7 cellular contexts compared by ENCODE assay signal in the genomic region with DNA sequence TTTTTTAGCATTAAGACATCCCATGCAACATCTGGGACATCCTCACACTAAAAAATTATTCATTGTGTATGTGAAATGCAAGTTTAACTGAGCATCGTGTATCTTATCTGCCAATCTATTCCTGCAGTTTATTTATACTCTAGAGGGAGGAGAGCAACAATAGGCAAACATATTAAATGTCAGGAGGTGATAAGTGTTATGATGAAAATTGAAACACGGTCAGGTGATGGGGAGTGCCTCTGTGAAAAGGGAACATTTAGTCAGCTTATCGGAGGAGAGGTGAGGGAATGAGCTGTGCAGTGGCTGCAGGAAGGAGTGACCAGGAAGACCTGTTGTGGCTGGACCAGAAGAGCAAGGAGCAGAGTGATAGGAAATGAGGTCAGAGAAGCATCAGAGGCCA. TPM values are rescaled to one million over a fixed set of nuclear protein-coding genes. Genes with fewer than 3 reads are reported as not detected.
A peak's percentile ranks its signal among the peaks of the same experiment; 100 is the strongest.
DNase-seq lines count a peak whose midpoint lies in the region; TF ChIP-seq lines count a peak whose summit lies in the region.

No MANE protein-coding gene starts in this region.

- no peak overlapping the region for H3K4ac ChIP-seq in trophoblast cell (ENCODE audit: low read depth, low read length)

- H3K79me1 ChIP-seq in trophoblast cell (ENCODE audit: low read length): peaks cover 5% of the 10 kb centered on the region

- no peaks in the 10 kb centered on the region for H3K9me3 ChIP-seq in HAP-1
- no peaks in the 10 kb centered on the region for H3K9me3 ChIP-seq in OCI-LY1 (ENCODE audit: low read length)
- H3K9me3 ChIP-seq in endodermal cell (ENCODE audit: control insufficient read depth, low read length): no peaks in the 10 kb centered on the region
- no peaks in the 10 kb centered on the region for H3K9me3 ChIP-seq in trophoblast cell (ENCODE audit: insufficient read depth, low read depth, low read length)

- H3K4me1 ChIP-seq in HAP-1 (peaks cover 14% of the 10 kb centered on the region), OCI-LY1 (ENCODE audit: insufficient read depth, low read length, severe bottlenecking) (peaks cover 26% of the 10 kb centered on the region), endodermal cell (ENCODE audit: control insufficient read depth, insufficient read depth, low read length) (peaks cover 14% of the 10 kb centered on the region), trophoblast cell (ENCODE audit: control insufficient read depth in 1 of 2, insufficient read depth in 2 of 2, low read length in 2 of 2) (peaks cover 5 to 9% of the 10 kb centered on the region in 2 experiments)

- H2BK12ac ChIP-seq in trophoblast cell (ENCODE audit: low read length): no peak overlapping the region

- no peaks in the 10 kb centered on the region for H3K27me3 ChIP-seq in HAP-1 (ENCODE audit: low read depth)
- H3K27me3 ChIP-seq in OCI-LY1 (ENCODE audit: insufficient read depth, low read length): no peaks in the 10 kb centered on the region
- H3K27me3 ChIP-seq in endodermal cell (ENCODE audit: control insufficient read depth, insufficient read depth, low read length, poor library complexity, severe bottlenecking): no peaks in the 10 kb centered on the region
- no peaks in the 10 kb centered on the region for H3K27me3 ChIP-seq in trophoblast cell (ENCODE audit: insufficient read depth, low read length)

- no peak overlapping the region for H3K23ac ChIP-seq in trophoblast cell (ENCODE audit: low read length)

- no peak overlapping the region for H3K18ac ChIP-seq in trophoblast cell (ENCODE audit: low read length)

- H3K4me3 ChIP-seq in HAP-1 (peak overlapping the region; percentile 91), OCI-LY1 (ENCODE audit: low read depth, low read length, poor library complexity, severe bottlenecking) (peak overlapping the region; percentile 71), endodermal cell (ENCODE audit: low read length) (peak overlapping the region; percentile 94), trophoblast cell (ENCODE audit: low read depth, low read length) (no peak overlapping the region)

- H4K12ac ChIP-seq in trophoblast cell (ENCODE audit: low read depth, low read length): no peak overlapping the region

- H2BK5ac ChIP-seq in trophoblast cell (ENCODE audit: low read depth, low read length, poor library complexity): no peak overlapping the region

- TF ChIP-seq CTCF in OCI-LY1 (IDR thresholded peaks at IDR 0.05; ENCODE audit: low read length) (no peak), endodermal cell (conservative IDR thresholded peaks at IDR 0.05) (no peak)

- no peaks in the 10 kb centered on the region for H3F3A ChIP-seq in OCI-LY1 (ENCODE audit: insufficient read depth, low read length)

- H3K9ac ChIP-seq in OCI-LY1 (ENCODE audit: low read length) (peak overlapping the region; percentile 46), endodermal cell (ENCODE audit: extremely low read depth, low read length, poor library complexity, severe bottlenecking) (no peak overlapping the region), trophoblast cell (ENCODE audit: low read length) (no peak overlapping the region)

- H3K4me2 ChIP-seq in OCI-LY1 (ENCODE audit: low read length) (peak overlapping the region; percentile 59), trophoblast cell (ENCODE audit: low read length) (no peak overlapping the region)

- H3K79me2 ChIP-seq in OCI-LY1 (ENCODE audit: insufficient read depth, low read length): peaks cover 11% of the 10 kb centered on the region
- H3K79me2 ChIP-seq in trophoblast cell (ENCODE audit: control insufficient read depth, insufficient read depth, low read length, poor library complexity): peaks cover 10% of the 10 kb centered on the region

- H2AK5ac ChIP-seq in trophoblast cell (ENCODE audit: low read length): no peak overlapping the region

- H3K27me3 Mint-ChIP-seq in endodermal cell (ENCODE audit: insufficient read depth): no peaks in the 10 kb centered on the region

- peaks cover 23% of the 10 kb centered on the region for H3K36me3 Mint-ChIP-seq in endodermal cell (ENCODE audit: low read depth)

- no peak overlapping the region for H4K8ac ChIP-seq in trophoblast cell (ENCODE audit: low read depth, low read length)

- in situ Hi-C loops in HAP-1 (cut with MboI; ENCODE audit: low sequenced_read_pairs): no loop called here

- H3K27ac ChIP-seq in OCI-LY1 (ENCODE audit: low read depth, low read length, poor library complexity, severe bottlenecking) (no peak overlapping the region), endodermal cell (ENCODE audit: low read depth, low read length) (no peak overlapping the region), trophoblast cell (ENCODE audit: low read depth, low read length) (no peak overlapping the region)

- H3K4me1 Mint-ChIP-seq in endodermal cell: peaks cover 55% of the 10 kb centered on the region

- H3K9me3 Mint-ChIP-seq in endodermal cell: no peaks in the 10 kb centered on the region

- WGBS in endodermal cell (ENCODE audit: insufficient coverage in 1 of 2, insufficient read length in 1 of 2), 2 experiments: 62 to 65% methylated on average over 2 to 3 of the region's 3 CpGs
- WGBS in trophoblast cell (ENCODE audit: extremely low coverage, insufficient coverage, insufficient read length): no CpG with 5 or more reads among the region's 3 CpGs

- no peak overlapping the region for H2BK120ac ChIP-seq in trophoblast cell (ENCODE audit: insufficient read depth, low read length, poor library complexity)

- no peak overlapping the region for H3K27ac Mint-ChIP-seq in endodermal cell

- H2AFZ ChIP-seq in OCI-LY1 (ENCODE audit: low read length): peak overlapping the region; percentile 96
- no peak overlapping the region for H2AFZ ChIP-seq in trophoblast cell (ENCODE audit: insufficient read depth, low read length, poor library complexity)

- H4K20me1 ChIP-seq in OCI-LY1 (ENCODE audit: insufficient read depth, low read length): no peaks in the 10 kb centered on the region

- no peak overlapping the region for H3K14ac ChIP-seq in trophoblast cell (ENCODE audit: low read length)

- H3K36me3 ChIP-seq in HAP-1 (replicated peaks): peaks cover 15% of the 10 kb centered on the region
- peaks cover 12% of the 10 kb centered on the region; the same call in 1 of the 2 replicates for H3K36me3 ChIP-seq in OCI-LY1 (ENCODE audit: insufficient read depth, low read length)
- peaks cover 12% of the 10 kb centered on the region for H3K36me3 ChIP-seq in endodermal cell (ENCODE audit: control insufficient read depth, insufficient read depth, low read length)
- H3K36me3 ChIP-seq in trophoblast cell (ENCODE audit: control insufficient read depth in 1 of 2, insufficient read depth in 2 of 2, low read length in 2 of 2): peaks cover 5 to 9% of the 10 kb centered on the region in 2 experiments

- DNase-seq in HAP-1 (ENCODE audit: low spot score in 2 of 2): no peak
- no peak for DNase-seq in endodermal cell
- DNase-seq in trophoblast cell: peak; percentile 18 to 36
- no peak for DNase-seq in NCI-H82 treated with DMSO at 0.1 percent for 48 hours (lab: John Stamatoyannopoulos, UW; ENCODE audit: unreplicated experiment)
- no peak for DNase-seq in activated CD8-positive, alpha-beta memory T cell treated with anti-CD3 and anti-CD28 coated beads for 24 hours
- no peak for DNase-seq in amniotic stem cell (lab: John Stamatoyannopoulos, UW)

- H3K9me2 ChIP-seq in OCI-LY1 (ENCODE audit: low read depth, low read length): no peaks in the 10 kb centered on the region

- peak overlapping the region; percentile 85 for H3K4me3 Mint-ChIP-seq in endodermal cell

- no peak overlapping the region for H4K91ac ChIP-seq in trophoblast cell (ENCODE audit: low read depth, low read length)

RNA-seq across cellular contexts. Expression of gene EFCAB14, which starts 0.8 kb away (rescaled TPM):
- total RNA-seq in endodermal cell: 10 to 100 TPM; 82.7 to 83.4 TPM
- 40.8 TPM for polyA plus RNA-seq in endodermal cell (2013, experiment 1 of 2)
- polyA plus RNA-seq in endodermal cell (2013, experiment 2 of 2): 37.3 TPM
- 66.1 and 67.6 TPM in 2 replicates for polyA plus RNA-seq in trophoblast cell (2013)

RNA-seq across cellular contexts. Expression of gene TEX38, which starts 48.0 kb away (rescaled TPM):
- total RNA-seq in endodermal cell: under 1 TPM in 1 of 2 donors, not detected in 1; 0.55 TPM
- not detected for polyA plus RNA-seq in endodermal cell (2013, experiment 1 of 2)
- 0.37 TPM for polyA plus RNA-seq in endodermal cell (2013, experiment 2 of 2)
- not detected in 2 replicates for polyA plus RNA-seq in trophoblast cell (2013)

RNA-seq across cellular contexts. Expression of gene ATPAF1, which starts 51.5 kb away (rescaled TPM):
- total RNA-seq in endodermal cell: 10 to 100 TPM; 56.1 to 84.2 TPM
- polyA plus RNA-seq in endodermal cell (2013, experiment 1 of 2): 70.7 TPM
- 67.8 TPM for polyA plus RNA-seq in endodermal cell (2013, experiment 2 of 2)
- 21.9 and 23.3 TPM in 2 replicates for polyA plus RNA-seq in trophoblast cell (2013)

Comparison
In these comparisons a context has a peak if more than half of its experiments do, and no peak if none do; other contexts are left out.
1. DNase-seq: peak in trophoblast cell (2 of 2); none in HAP-1 (0 of 2), endodermal cell (single experiment), NCI-H82 treated with DMSO at 0.1 percent for 48 hours (single experiment), activated CD8-positive, alpha-beta memory T cell treated with anti-CD3 and anti-CD28 coated beads for 24 hours (single experiment) and amniotic stem cell (single experiment).